10 cellular contexts compared by ENCODE assay signal in genomic region chr2:97951155-97951670, GRCh38. TPM values are rescaled to one million over a fixed set of nuclear protein-coding genes. Genes with fewer than 3 reads are reported as not detected.
DNase-seq lines count a peak whose midpoint lies in the region; ATAC-seq, FAIRE-seq and TF ChIP-seq lines count a peak whose summit lies in the region.
"Had no signal": no experiment of that assay in that cellular context is flagged by ENCODE, and none has a peak within 500 bp of the region (broad histone marks: within the 10 kb centered on the region; RNA-seq: fewer than 3 reads in every experiment).

No MANE protein-coding gene starts in this region.

- TF ChIP-seq CTCF in bronchial epithelial cell (IDR thresholded peaks at IDR 0.05; ENCODE audit: insufficient read depth, low read length, severe bottlenecking): no peak
- no peak for TF ChIP-seq CTCF in Peyer's patch (IDR thresholded peaks at IDR 0.05)

- peak overlapping the region; percentile 6 for H4K8ac ChIP-seq in trophoblast cell (ENCODE audit: low read depth, low read length)

- peaks cover 7% of the 10 kb centered on the region in 2 experiments for H3K4me1 ChIP-seq in trophoblast cell (ENCODE audit: control insufficient read depth in 1 of 2, insufficient read depth in 2 of 2, low read length in 2 of 2)
- H3K4me1 ChIP-seq in Peyer's patch: peaks cover 0 to 6% (median 0%) of the 10 kb centered on the region in 4 donors

- ATAC-seq in GM19023 (IDR thresholded peaks at IDR 0.05; ENCODE audit: unreplicated experiment): no peak

- DNase-seq in GM12891 (ENCODE audit: insufficient read length, low spot score) (no peak), HK-2 (ENCODE audit: unreplicated experiment) (peak; percentile 17), bronchial epithelial cell (ENCODE audit: low read depth) (peak; percentile 10), trophoblast cell (no peak), NCI-H748 treated with DMSO at 0.1 percent for 48 hours (lab: John Stamatoyannopoulos, UW) (no peak), Peyer's patch (no peak)
- DNase-seq: DMS79 treated with DMSO at 0.1 percent for 48 hours, occipital lobe had no signal

- H3K27ac ChIP-seq in trophoblast cell (ENCODE audit: low read depth, low read length) (no peak overlapping the region), Peyer's patch (no peak overlapping the region)
- H3K27ac ChIP-seq: esophagus muscularis mucosa had no signal

- no peaks in the 10 kb centered on the region for H3K79me1 ChIP-seq in trophoblast cell (ENCODE audit: low read length)

- H2BK5ac ChIP-seq in trophoblast cell (ENCODE audit: low read depth, low read length, poor library complexity): peak overlapping the region; percentile 29

- H3K4me3 ChIP-seq in bronchial epithelial cell (ENCODE audit: low read depth, low read length) (no peak overlapping the region), trophoblast cell (ENCODE audit: low read depth, low read length) (no peak overlapping the region), Peyer's patch (no peak overlapping the region)
- H3K4me3 ChIP-seq: esophagus muscularis mucosa had no signal

- peak overlapping the region; percentile 30 for H2BK12ac ChIP-seq in trophoblast cell (ENCODE audit: low read length)

- no peak overlapping the region for H3K4me2 ChIP-seq in trophoblast cell (ENCODE audit: low read length)

- FAIRE-seq in GM12891 (lab: Jason Lieb, UNC) (no peak), bronchial epithelial cell (lab: Jason Lieb, UNC) (peak; percentile 77)

- no peaks in the 10 kb centered on the region for H3K9me3 ChIP-seq in trophoblast cell (ENCODE audit: insufficient read depth, low read depth, low read length)
- H3K9me3 ChIP-seq in Peyer's patch: no peaks in the 10 kb centered on the region
- H3K9me3 ChIP-seq: esophagus muscularis mucosa had no signal

- no peak overlapping the region for H4K12ac ChIP-seq in trophoblast cell (ENCODE audit: low read depth, low read length)

- H3K18ac ChIP-seq in trophoblast cell (ENCODE audit: low read length): no peak overlapping the region

- peak overlapping the region; percentile 16 for H4K91ac ChIP-seq in trophoblast cell (ENCODE audit: low read depth, low read length)

- H3K36me3 ChIP-seq in bronchial epithelial cell (ENCODE audit: control insufficient read depth, insufficient read depth, low read length): no peaks in the 10 kb centered on the region
- no peaks in the 10 kb centered on the region for H3K36me3 ChIP-seq in trophoblast cell (ENCODE audit: control insufficient read depth in 1 of 2, insufficient read depth in 2 of 2, low read length in 2 of 2)
- H3K36me3 ChIP-seq in Peyer's patch: no peaks in the 10 kb centered on the region
- H3K36me3 ChIP-seq: esophagus muscularis mucosa had no signal

- TF ChIP-seq POLR2A in GM12891 (IDR thresholded peaks at IDR 0.05; ENCODE audit: low read depth, low read length): no peak
- TF ChIP-seq POLR2A in Peyer's patch (IDR thresholded peaks at IDR 0.05): no peak

- H2AFZ ChIP-seq in trophoblast cell (ENCODE audit: insufficient read depth, low read length, poor library complexity): no peak overlapping the region

- H3K27me3 ChIP-seq in bronchial epithelial cell (ENCODE audit: control insufficient read depth, insufficient read depth, low read length) (no peaks in the 10 kb centered on the region), trophoblast cell (ENCODE audit: insufficient read depth, low read length) (no peaks in the 10 kb centered on the region), Peyer's patch (no peaks in the 10 kb centered on the region)
- H3K27me3 ChIP-seq: esophagus muscularis mucosa had no signal

- no peak overlapping the region for H3K23ac ChIP-seq in trophoblast cell (ENCODE audit: low read length)

- WGBS in trophoblast cell (ENCODE audit: extremely low coverage, insufficient coverage, insufficient read length): no CpG with 5 or more reads among the region's 2 CpGs

- no peak overlapping the region for H3K9ac ChIP-seq in trophoblast cell (ENCODE audit: low read length)

- H2BK120ac ChIP-seq in trophoblast cell (ENCODE audit: insufficient read depth, low read length, poor library complexity): peak overlapping the region; percentile 12

- H3K4ac ChIP-seq in trophoblast cell (ENCODE audit: low read depth, low read length): peak overlapping the region; percentile 11

- H3K79me2 ChIP-seq in trophoblast cell (ENCODE audit: control insufficient read depth, insufficient read depth, low read length, poor library complexity): peaks cover 2% of the 10 kb centered on the region

- H3K14ac ChIP-seq in trophoblast cell (ENCODE audit: low read length): peak overlapping the region; percentile 3

- no peak overlapping the region for H2AK5ac ChIP-seq in trophoblast cell (ENCODE audit: low read length)

TF ChIP-seq in GM12891, 5 proteins besides CTCF, POLR2A, EP300 and RAD21:
- TF ChIP-seq PAX5 (IDR thresholded peaks at IDR 0.05; ENCODE audit: insufficient read depth, low read length, severe bottlenecking) (no peak), SPI1 (IDR thresholded peaks at IDR 0.05; ENCODE audit: low read depth, low read length) (0 out of 2 replicates have a peak, but pooled peaks have one; percentile 9)

RNA-seq across cellular contexts. Expression of gene TMEM131, which starts 44.5 kb away (rescaled TPM):
- 22.4 TPM for polyA plus RNA-seq in GM12891 (2012; ENCODE audit: low read depth, missing spikeins)
- total RNA-seq in bronchial epithelial cell (14.0 and 14.7 TPM in 2 replicates), Peyer's patch (10 to 100 TPM; 64.6 to 86.3 (median 74.5) TPM)
- 32.3 and 32.6 TPM in 2 replicates for polyA plus RNA-seq in trophoblast cell (2013)

Comparison
In these comparisons a context has a peak if more than half of its experiments do, and no peak if none do; other contexts are left out.
1. DNase-seq: peak in HK-2 (single experiment) and bronchial epithelial cell (single experiment); none in GM12891 (single experiment), trophoblast cell (0 of 2), NCI-H748 treated with DMSO at 0.1 percent for 48 hours (single experiment) and Peyer's patch (0 of 3).